In the genomic region with DNA sequence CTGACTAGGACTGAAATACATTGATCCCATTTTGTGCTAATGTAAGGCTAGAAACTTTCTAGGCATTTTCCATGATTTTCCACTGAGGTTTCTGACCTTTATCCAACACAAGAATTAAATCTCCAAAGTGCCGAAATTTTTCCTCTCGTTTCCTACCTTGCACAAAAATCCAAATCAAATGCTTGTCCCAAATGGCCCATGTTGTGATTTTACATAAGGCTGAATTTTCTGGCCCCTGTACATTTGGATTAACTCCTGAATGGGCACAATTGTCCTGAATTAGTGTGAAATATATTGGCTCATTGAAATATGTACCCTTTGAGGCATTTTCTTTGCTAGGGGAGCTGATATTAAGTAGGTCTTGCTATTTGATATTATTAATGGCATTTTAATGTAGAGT, we compare ENCODE assay signal across 26 cellular contexts.
DNase-seq lines count a peak whose midpoint lies in the region; ATAC-seq lines count a peak whose summit lies in the region.
"Had no signal": no experiment of that assay in that cellular context is flagged by ENCODE, and none has a peak within 500 bp of the region (broad histone marks: within the 10 kb centered on the region; RNA-seq: fewer than 3 reads in every experiment).

No MANE protein-coding gene starts in this region.

- ATAC-seq in GM21526 (IDR thresholded peaks at IDR 0.05; ENCODE audit: low FRiP score, unreplicated experiment): no peak
- ATAC-seq: A549; CD8-positive, alpha-beta T cell had no signal

- DNase-seq in G401 (ENCODE audit: low spot score) (peak; percentile 70), cerebellar cortex (ENCODE audit: low spot score) (peak; percentile 62), cerebellum (ENCODE audit: low spot score) (peak; percentile 18), NCI-H187 (lab: John Stamatoyannopoulos, UW) (no peak), activated T-cell treated with anti-CD3 and anti-CD28 coated beads for 4 hours (no peak)
- DNase-seq: 8988T; ACHN; AML-193; BE2C; Caco-2; Calu3; CD4-positive, alpha-beta memory T cell; CD4-positive, alpha-beta T cell; CD4-positive, CD25-positive, alpha-beta regulatory T cell; CD8-positive, alpha-beta memory T cell; CD8-positive, alpha-beta T cell; COR-L47; DMS 273 treated with DMSO at 0.1 percent for 48 hours; DMS153; DMS53; DMS79; DMS79 treated with DMSO at 0.1 percent for 48 hours; DND-41; EL had no signal

- in situ Hi-C loops in G401 (cut with HindIII; ENCODE audit: low sequenced_read_pairs): no loop called here

Comparison
In these comparisons a context has a peak if more than half of its experiments do, and no peak if none do; other contexts are left out.
1. DNase-seq: peak in G401 (single experiment), cerebellar cortex (single experiment) and cerebellum (single experiment); none in NCI-H187 (0 of 2) and activated T-cell treated with anti-CD3 and anti-CD28 coated beads for 4 hours (single experiment).